Comparison of ENCODE assay signal across 12 cellular contexts in the genomic region with DNA sequence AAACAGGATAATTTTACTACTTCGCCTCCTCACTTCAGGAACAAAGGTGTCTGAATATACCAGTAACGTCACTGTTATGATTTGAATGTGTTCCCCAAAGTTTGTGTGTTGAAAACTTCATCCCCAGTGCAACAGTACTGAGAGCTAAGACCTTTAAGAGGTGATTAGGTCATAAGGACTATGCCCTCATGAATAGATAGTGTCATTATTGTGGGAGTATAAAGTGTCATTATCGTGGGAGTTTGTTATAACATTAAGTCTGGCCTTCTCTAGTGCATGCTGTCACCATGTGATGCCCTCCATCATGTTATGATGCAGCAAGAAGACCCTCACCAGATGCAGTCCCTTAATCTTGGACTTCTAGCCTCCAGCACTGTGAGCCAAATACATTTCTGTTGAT. TPM values are rescaled to one million over a fixed set of nuclear protein-coding genes. Genes with fewer than 3 reads are reported as not detected.
DNase-seq lines count a peak whose midpoint lies in the region; TF ChIP-seq lines count a peak whose summit lies in the region.
"Had no signal": no experiment of that assay in that cellular context is flagged by ENCODE, and none has a peak within 500 bp of the region (broad histone marks: within the 10 kb centered on the region; RNA-seq: fewer than 3 reads in every experiment).

No MANE protein-coding gene starts in this region.

- intact Hi-C loops in sigmoid colon (cut with DNase I) (loop anchor here (5.0 kb wide), 3 partner anchors 116 to 186 kb away; no protein-coding TSS in a partner anchor), head of caudate nucleus (cut with DNase I) (no loop called here), testis (cut with DNase I; ENCODE audit: low total_unique reads) (no loop called here)

- H2BK5ac ChIP-seq in mesenchymal stem cell (ENCODE audit: low read depth, low read length, poor library complexity, severe bottlenecking): no peak overlapping the region

- TF ChIP-seq POLR2A in sigmoid colon (IDR thresholded peaks at IDR 0.05): no peak
- no peak for TF ChIP-seq POLR2A in testis (IDR thresholded peaks at IDR 0.05)

- H3K9ac ChIP-seq in mesenchymal stem cell (ENCODE audit: low read length): no peak overlapping the region

- no peaks in the 10 kb centered on the region for H3K79me1 ChIP-seq in mesenchymal stem cell (replicated peaks; ENCODE audit: low read length, poor library complexity, severe bottlenecking)

- H3K23ac ChIP-seq in mesenchymal stem cell (ENCODE audit: low read length in 2 of 2): no peak overlapping the region

- H2AK5ac ChIP-seq in mesenchymal stem cell (ENCODE audit: low read length, severe bottlenecking): no peak overlapping the region

- no peak overlapping the region for H3K4me3 ChIP-seq in mesenchymal stem cell (ENCODE audit: insufficient read depth in 1 of 2, low read depth in 1 of 2, low read length in 2 of 2)
- no peak overlapping the region for H3K4me3 ChIP-seq in sigmoid colon
- no peak overlapping the region for H3K4me3 ChIP-seq in testis
- no peak overlapping the region for H3K4me3 ChIP-seq in H7 (ENCODE audit: insufficient read depth, low read depth, low read length)

- no peak overlapping the region for H2BK120ac ChIP-seq in mesenchymal stem cell (ENCODE audit: low read depth, low read length)

- peak overlapping the region in 1 of 2 experiments; percentile 93 for H2BK12ac ChIP-seq in mesenchymal stem cell (ENCODE audit: low read length in 2 of 2)

- H3K27ac ChIP-seq in mesenchymal stem cell (ENCODE audit: low read length, poor library complexity, severe bottlenecking) (peak overlapping the region; percentile 6), sigmoid colon (peak overlapping the region in 3 of 4 donors; percentile 80 to 87 (median 86)), testis (no peak overlapping the region)

- H3K9me3 ChIP-seq in mesenchymal stem cell (ENCODE audit: control insufficient read depth, low read length) (no peaks in the 10 kb centered on the region), sigmoid colon (no peaks in the 10 kb centered on the region), testis (no peaks in the 10 kb centered on the region)

- H4K91ac ChIP-seq in mesenchymal stem cell (ENCODE audit: low read length): no peak overlapping the region

- peak overlapping the region; percentile 4 to 88 for H3K18ac ChIP-seq in mesenchymal stem cell (ENCODE audit: low read depth in 1 of 2, low read length in 2 of 2)

- H2BK15ac ChIP-seq in mesenchymal stem cell (ENCODE audit: low read depth, poor library complexity, severe bottlenecking): no peak overlapping the region

- H3K4me1 ChIP-seq in mesenchymal stem cell (ENCODE audit: control insufficient read depth, insufficient read depth, low read depth, low read length): peaks cover 23% of the 10 kb centered on the region
- peaks cover 0 to 79% (median 49%) of the 10 kb centered on the region in 4 donors for H3K4me1 ChIP-seq in sigmoid colon
- peaks cover 24% of the 10 kb centered on the region for H3K4me1 ChIP-seq in testis

- peaks cover 8 to 37% of the 10 kb centered on the region in 2 experiments for H3K27me3 ChIP-seq in mesenchymal stem cell (ENCODE audit: control insufficient read depth in 1 of 2, insufficient read depth in 1 of 2, low read length in 2 of 2)
- H3K27me3 ChIP-seq in sigmoid colon: no peaks in the 10 kb centered on the region
- no peaks in the 10 kb centered on the region for H3K27me3 ChIP-seq in testis
- no peaks in the 10 kb centered on the region for H3K27me3 ChIP-seq in H7 (ENCODE audit: control insufficient read depth, insufficient read depth, low read length)

- no peak overlapping the region for H3K4ac ChIP-seq in mesenchymal stem cell (ENCODE audit: low read depth in 1 of 2, low read length in 2 of 2)

- no peak for TF ChIP-seq CTCF in sigmoid colon (IDR thresholded peaks at IDR 0.05)
- no peak for TF ChIP-seq CTCF in testis (IDR thresholded peaks at IDR 0.05)

- H3K36me3 ChIP-seq in mesenchymal stem cell (ENCODE audit: control insufficient read depth in 1 of 2, insufficient read depth in 2 of 2, low read depth in 1 of 2, low read length in 2 of 2): no peaks in the 10 kb centered on the region
- H3K36me3 ChIP-seq in sigmoid colon: no peaks in the 10 kb centered on the region
- H3K36me3 ChIP-seq in testis (ENCODE audit: low read depth, missing control alignments): no peaks in the 10 kb centered on the region
- no peaks in the 10 kb centered on the region for H3K36me3 ChIP-seq in H7 (replicated peaks; ENCODE audit: control insufficient read depth, insufficient read depth, low read length)

- no peak overlapping the region for H2AFZ ChIP-seq in mesenchymal stem cell (ENCODE audit: low read depth, low read length)

- DNase-seq in CD1c-positive myeloid dendritic cell (ENCODE audit: extremely low spot score) (peak; percentile 66), OCI-M1 (lab: John Stamatoyannopoulos, UW) (peak; percentile 20), mesenchymal stem cell (no peak), sigmoid colon (no peak), head of caudate nucleus (no peak), testis (no peak), NCI-H2171 treated with DMSO at 0.1 percent for 48 hours (lab: John Stamatoyannopoulos, UW) (no peak), H7 (no peak)
- DNase-seq: ACHN; CD4-positive, alpha-beta T cell; H9; NCI-H446 treated with DMSO at 0.1 percent for 48 hours had no signal

- H4K8ac ChIP-seq in mesenchymal stem cell (ENCODE audit: low read length): no peak overlapping the region

- TF ChIP-seq EP300 in sigmoid colon (IDR thresholded peaks at IDR 0.05): no peak

- no peak overlapping the region for H3K14ac ChIP-seq in mesenchymal stem cell (ENCODE audit: low read length in 2 of 2)

- H3K4me2 ChIP-seq in mesenchymal stem cell (ENCODE audit: low read length, poor library complexity, severe bottlenecking): no peak overlapping the region

- 94% methylated on average over 3 of the region's 3 CpGs for WGBS in mesenchymal stem cell
- WGBS in sigmoid colon, 2 donors: 59 to 77% methylated on average over 3 of the region's 3 CpGs
- 80 to 82% methylated on average over 3 of the region's 3 CpGs for WGBS in testis, 2 donors

RNA-seq across cellular contexts. Expression of a gene that starts 53.7 kb away (rescaled TPM):
- polyA plus RNA-seq in mesenchymal stem cell (2013, experiment 1 of 2): 42.9 TPM
- polyA plus RNA-seq in mesenchymal stem cell (2013, experiment 2 of 2): 39.2 TPM
- total RNA-seq in sigmoid colon: 10 to 100 TPM; 49.5 to 82.0 (median 58.8) TPM
- polyA plus RNA-seq in sigmoid colon: 10 to 100 TPM; 16.8 to 39.3 (median 21.0) TPM
- total RNA-seq in testis: 100 to 1,000 TPM in 1 of 2 donors, 10 to 100 TPM in 1; 99.5 to 139 TPM
- polyA plus RNA-seq in testis (ENCODE audit: insufficient read depth, low read depth, low replicate concordance): 60.5 TPM
- total RNA-seq in H7 (2014; rRNA removed; shearing (Covaris generic)): 83.5 and 108 TPM in 2 replicates

Comparison
In these comparisons a context has a peak if more than half of its experiments do, and no peak if none do; other contexts are left out.
1. DNase-seq: peak in CD1c-positive myeloid dendritic cell (single experiment) and OCI-M1 (single experiment); none in mesenchymal stem cell (single experiment), sigmoid colon (single experiment), head of caudate nucleus (0 of 42), testis (single experiment), NCI-H2171 treated with DMSO at 0.1 percent for 48 hours (single experiment) and H7 (single experiment).
2. H3K27ac ChIP-seq: peak in mesenchymal stem cell (single experiment) and sigmoid colon (3 of 4); none in testis (0 of 2).